ENCODE assay signal across 20 cellular contexts in genomic region chr3:114850913-114851312, GRCh38.
DNase-seq lines count a peak whose midpoint lies in the region; ATAC-seq and TF ChIP-seq lines count a peak whose summit lies in the region.
"Had no signal": no experiment of that assay in that cellular context is flagged by ENCODE, and none has a peak within 500 bp of the region (broad histone marks: within the 10 kb centered on the region; RNA-seq: fewer than 3 reads in every experiment).

No MANE protein-coding gene starts in this region.

- no peaks in the 10 kb centered on the region for H3K36me3 ChIP-seq in GM23248 (ENCODE audit: low read depth)

- H3K27ac ChIP-seq in GM23248: no peak overlapping the region
- peak overlapping the region; percentile 58 for H3K27ac ChIP-seq in substantia nigra (ENCODE audit: low read depth, low read length, poor library complexity, severe bottlenecking)
- H3K27ac ChIP-seq: psoas muscle had no signal

- H2AFZ ChIP-seq in GM23248: no peak overlapping the region

- H3K4me1 ChIP-seq in GM23248 (ENCODE audit: insufficient read depth): peaks cover 15% of the 10 kb centered on the region

- H3K4me3 ChIP-seq in GM23248: no peak overlapping the region
- H3K4me3 ChIP-seq in epithelial cell of proximal tubule (ENCODE audit: low read depth, low read length): no peak overlapping the region
- H3K4me3 ChIP-seq: psoas muscle had no signal

- no peak overlapping the region for H3K9ac ChIP-seq in GM23248

- H3K79me2 ChIP-seq in GM23248 (ENCODE audit: insufficient read depth): no peaks in the 10 kb centered on the region

- no peaks in the 10 kb centered on the region for H3F3A ChIP-seq in GM23248 (ENCODE audit: insufficient read depth)

- in situ Hi-C loops in GM23248 (cut with MboI) (no loop called here), SK-MEL-5 (cut with HindIII; ENCODE audit: low pct_unique_long_range_greater_than_20kb, low sequenced_read_pairs) (no loop called here)

- no peaks in the 10 kb centered on the region for H3K9me2 ChIP-seq in GM23248 (ENCODE audit: insufficient read depth)

- H4K20me1 ChIP-seq in GM23248 (ENCODE audit: insufficient read depth): no peaks in the 10 kb centered on the region

- H3K4me2 ChIP-seq in GM23248 (ENCODE audit: unreplicated experiment): no peak overlapping the region

- no peak for TF ChIP-seq CTCF in epithelial cell of proximal tubule (conservative IDR thresholded peaks at IDR 0.05; ENCODE audit: low read depth, low read length)

- no peaks in the 10 kb centered on the region for H3K9me3 ChIP-seq in GM23248 (ENCODE audit: low read depth)
- H3K9me3 ChIP-seq: psoas muscle had no signal

- 88 to 97% methylated on average over 1 of the region's 1 CpG for WGBS in GM23248 (ENCODE audit: low coverage in 1 of 2, low lambda C conversion rate in 2 of 2, missing lambda C conversion rate in 2 of 2), 2 experiments

- ATAC-seq in HG03039 (IDR thresholded peaks at IDR 0.05; ENCODE audit: unreplicated experiment): no peak
- no peak for ATAC-seq in GM18870 (IDR thresholded peaks at IDR 0.05; ENCODE audit: unreplicated experiment)
- ATAC-seq: effector memory CD8-positive, alpha-beta T cell; Panc1; psoas muscle; SK-N-SH treated with all-trans-retinoic acid at 6 μM for 48 hours; stimulated activated naive CD8-positive, alpha-beta T cell treated with anti-CD3 and anti-CD28 coated beads, Interleukin-15, Interleukin-2, amounts not matched to agents 100 U/mL and 50 U/mL, for 24 hours had no signal

- DNase-seq in GM23248: peak; percentile 55
- DNase-seq in SK-MEL-5 (ENCODE audit: low read depth, low spot score): peak; percentile 10
- peak; percentile 19 for DNase-seq in epithelial cell of proximal tubule (ENCODE audit: low read depth)
- DNase-seq in substantia nigra (lab: John Stamatoyannopoulos, UW): no peak
- no peak for DNase-seq in amygdala (lab: John Stamatoyannopoulos, UW)
- DNase-seq: activated naive CD4-positive, alpha-beta T cell treated with anti-CD3 and anti-CD28 coated beads, Interleukin-2, amount 10 ng/mL, durations not matched to agents 7 days and 5 days; activated T-cell treated with anti-CD3 and anti-CD28 coated beads, Interleukin-2, amount 50 U/mL, for 24 hours; aorta; effector memory CD8-positive, alpha-beta T cell; head of caudate nucleus; KG1; NCI-H2081; psoas muscle; small intestine; stimulated activated CD4-positive, alpha-beta T cell treated with anti-CD3 and anti-CD28 coated beads, Interleukin-2, amount 100 ng/mL, for 48 hours; stimulated activated naive CD8-positive, alpha-beta T cell treated with anti-CD3 and anti-CD28 coated beads, Interleukin-15, Interleukin-2, amounts not matched to agents 100 U/mL and 50 U/mL, for 24 hours had no signal

- H3K27me3 ChIP-seq in GM23248 (replicated peaks; ENCODE audit: insufficient read depth): no peaks in the 10 kb centered on the region

Comparison
In these comparisons a context has a peak if more than half of its experiments do, and no peak if none do; other contexts are left out.
1. DNase-seq: peak in GM23248 (single experiment), SK-MEL-5 (single experiment) and epithelial cell of proximal tubule (single experiment); none in substantia nigra (0 of 49) and amygdala (0 of 56).